23 cellular contexts compared by ENCODE assay signal in genomic region chr16:87172632-87173031, GRCh38.
DNase-seq lines count a peak whose midpoint lies in the region; ATAC-seq and TF ChIP-seq lines count a peak whose summit lies in the region.
"Had no signal": no experiment of that assay in that cellular context is flagged by ENCODE, and none has a peak within 500 bp of the region (broad histone marks: within the 10 kb centered on the region; RNA-seq: fewer than 3 reads in every experiment).

No MANE protein-coding gene starts in this region.

- H4K20me1 ChIP-seq in PC-9 (ENCODE audit: insufficient read depth) (no peaks in the 10 kb centered on the region), neural progenitor cell (ENCODE audit: low read depth) (no peaks in the 10 kb centered on the region)

- in situ Hi-C loops in gastrocnemius medialis (cut with MboI; ENCODE audit: low sequenced_read_pairs in 4 of 4), result no loop called here

- no peaks in the 10 kb centered on the region for H3K9me2 ChIP-seq in PC-9 (ENCODE audit: insufficient read depth)

- H3K27me3 ChIP-seq in PC-9 (ENCODE audit: insufficient read depth, low read depth) (peaks cover 9% of the 10 kb centered on the region), endodermal cell (ENCODE audit: control insufficient read depth, insufficient read depth, low read length, poor library complexity, severe bottlenecking) (no peaks in the 10 kb centered on the region), neural progenitor cell (no peaks in the 10 kb centered on the region), gastrocnemius medialis (peaks cover 0 to 9% (median 0%) of the 10 kb centered on the region in 3 donors)
- H3K27me3 ChIP-seq: adrenal gland, SJCRH30, vagina had no signal

- H3K36me3 ChIP-seq in PC-9 (ENCODE audit: low read depth), result no peaks in the 10 kb centered on the region
- no peaks in the 10 kb centered on the region for H3K36me3 ChIP-seq in endodermal cell (ENCODE audit: control insufficient read depth, insufficient read depth, low read length)
- no peaks in the 10 kb centered on the region for H3K36me3 ChIP-seq in neural progenitor cell
- no peaks in the 10 kb centered on the region for H3K36me3 ChIP-seq in gastrocnemius medialis
- H3K36me3 ChIP-seq: adrenal gland, SJCRH30, vagina had no signal

- no peaks in the 10 kb centered on the region for H3K79me2 ChIP-seq in PC-9 (ENCODE audit: low read depth)
- H3K79me2 ChIP-seq in neural progenitor cell (ENCODE audit: low read depth), result no peaks in the 10 kb centered on the region

- H3K4me3 ChIP-seq in PC-9 (no peak overlapping the region), endodermal cell (ENCODE audit: low read length) (no peak overlapping the region), neural progenitor cell (no peak overlapping the region), gastrocnemius medialis (no peak overlapping the region)
- H3K4me3 ChIP-seq: adrenal gland, SJCRH30, vagina had no signal

- H3K9ac ChIP-seq in endodermal cell (ENCODE audit: extremely low read depth, low read length, poor library complexity, severe bottlenecking) (no peak overlapping the region), neural progenitor cell (no peak overlapping the region)
- H3K9ac ChIP-seq: KMS-11 had no signal

- BruUV-seq in PC-9 (replicated peaks; lab: Mats Ljungman, UMichigan), result no TSS peak

- H3K9me3 Mint-ChIP-seq in endodermal cell, result peaks cover 3% of the 10 kb centered on the region
- no peaks in the 10 kb centered on the region for H3K9me3 Mint-ChIP-seq in neural progenitor cell
- H3K9me3 Mint-ChIP-seq: effector memory CD8-positive, alpha-beta T cell had no signal

- H2AFZ ChIP-seq in PC-9 (no peak overlapping the region), neural progenitor cell (replicated peaks) (no peak overlapping the region)

- no peak overlapping the region for H3K27ac ChIP-seq in PC-9
- no peak overlapping the region for H3K27ac ChIP-seq in endodermal cell (ENCODE audit: low read depth, low read length)
- H3K27ac ChIP-seq in neural progenitor cell, result no peak overlapping the region
- H3K27ac ChIP-seq in gastrocnemius medialis, result no peak overlapping the region
- H3K27ac ChIP-seq in substantia nigra (ENCODE audit: low read depth, low read length, poor library complexity, severe bottlenecking), result no peak overlapping the region
- H3K27ac ChIP-seq: adrenal gland, C4-2B, KMS-11, SJCRH30, vagina had no signal

- H3K27me3 Mint-ChIP-seq in endodermal cell (ENCODE audit: insufficient read depth) (peaks cover 6% of the 10 kb centered on the region), neural progenitor cell (ENCODE audit: insufficient read depth, low read depth) (peaks cover 9% of the 10 kb centered on the region)

- intact Hi-C loops in PC-9 (cut with micrococcal nuclease; ENCODE audit: unreplicated experiment) (no loop called here), gastrocnemius medialis (cut with DNase I; ENCODE audit: low total_unique reads) (no loop called here)

- no peak for TF ChIP-seq POLR2A in gastrocnemius medialis (IDR thresholded peaks at IDR 0.05)

- H3K4me3 Mint-ChIP-seq in endodermal cell (no peak overlapping the region), neural progenitor cell (no peak overlapping the region)
- H3K4me3 Mint-ChIP-seq: effector memory CD8-positive, alpha-beta T cell; T-helper 1 cell treated with Interleukin-12 subunit alpha and Interleukin-12 subunit beta and Interleukin-4 antibody, amounts not matched to agents 30 μg/mL and 1 μg/mL, for 36 hours had no signal

- no peaks in the 10 kb centered on the region for H3K36me3 Mint-ChIP-seq in endodermal cell (ENCODE audit: low read depth)
- H3K36me3 Mint-ChIP-seq in neural progenitor cell, result no peaks in the 10 kb centered on the region

- TF ChIP-seq CTCF in GM12872 (IDR thresholded peaks at IDR 0.05; ENCODE audit: insufficient read depth, low read depth, low read length), result 0 out of 3 replicates have a peak, but pooled peaks have one; percentile 6
- 0 out of 2 replicates have a peak, but pooled peaks have one; percentile 16 for TF ChIP-seq CTCF in PC-9 (conservative IDR thresholded peaks at IDR 0.05)
- peak; percentile 76 for TF ChIP-seq CTCF in endodermal cell (conservative IDR thresholded peaks at IDR 0.05)
- peak; percentile 55 for TF ChIP-seq CTCF in neural progenitor cell (IDR thresholded peaks at IDR 0.05)
- TF ChIP-seq CTCF in gastrocnemius medialis (IDR thresholded peaks at IDR 0.05 in 4 of 5, conservative IDR thresholded peaks at IDR 0.05 in 1 of 5), result no peak

- H3K4me1 ChIP-seq in PC-9 (replicated peaks; ENCODE audit: insufficient read depth) (no peaks in the 10 kb centered on the region), endodermal cell (ENCODE audit: control insufficient read depth, insufficient read depth, low read length) (no peaks in the 10 kb centered on the region), neural progenitor cell (peaks cover 2% of the 10 kb centered on the region), gastrocnemius medialis (no peaks in the 10 kb centered on the region)
- H3K4me1 ChIP-seq: adrenal gland, SJCRH30, vagina had no signal

- H3K4me1 Mint-ChIP-seq in endodermal cell (no peaks in the 10 kb centered on the region), neural progenitor cell (peaks cover 9% of the 10 kb centered on the region)

- no peaks in the 10 kb centered on the region for H3K9me3 ChIP-seq in PC-9 (ENCODE audit: insufficient read depth, low read depth)
- H3K9me3 ChIP-seq in endodermal cell (ENCODE audit: control insufficient read depth, low read length), result no peaks in the 10 kb centered on the region
- H3K9me3 ChIP-seq in neural progenitor cell (ENCODE audit: low read depth), result no peaks in the 10 kb centered on the region
- H3K9me3 ChIP-seq in gastrocnemius medialis, result no peaks in the 10 kb centered on the region
- H3K9me3 ChIP-seq: adrenal gland, SJCRH30, vagina had no signal

- DNase-seq in PC-9, result no peak
- peak; percentile 78 for DNase-seq in endodermal cell
- DNase-seq in neural progenitor cell (ENCODE audit: low spot score), result peak; percentile 48
- DNase-seq in gastrocnemius medialis, result no peak
- DNase-seq in substantia nigra (lab: John Stamatoyannopoulos, UW), result no peak
- DNase-seq in central memory CD4-positive, alpha-beta T cell, result no peak
- DNase-seq: activated CD8-positive, alpha-beta memory T cell treated with anti-CD3 and anti-CD28 coated beads, Interleukin-2, amount 50 U/mL, for 48 hours; activated effector memory CD4-positive, alpha-beta T cell treated with anti-CD3 and anti-CD28 coated beads, Interleukin-2, amount 50 U/mL, for 16 hours; adrenal gland; cerebellar nuclear complex; effector memory CD8-positive, alpha-beta T cell; EL; NCI-H2029; NCI-H345; NCI-H82; retina; SJCRH30 had no signal

- CTCF ChIA-PET in PC-9 (lab: Charles Lee), result no interaction called here

- 84 to 90% methylated on average over 4 to 6 of the region's 6 CpGs for WGBS in endodermal cell (ENCODE audit: insufficient coverage in 1 of 2, insufficient read length in 1 of 2), 2 experiments

- no peak overlapping the region for H3K4me2 ChIP-seq in PC-9
- no peak overlapping the region for H3K4me2 ChIP-seq in neural progenitor cell
- H3K4me2 ChIP-seq: KMS-11 had no signal

- ATAC-seq in gastrocnemius medialis (no peak), GM21381 (IDR thresholded peaks at IDR 0.05; ENCODE audit: unreplicated experiment) (no peak)
- ATAC-seq: effector memory CD8-positive, alpha-beta T cell had no signal

- H3F3A ChIP-seq in PC-9 (ENCODE audit: insufficient read depth, low read depth), result no peaks in the 10 kb centered on the region
- no peaks in the 10 kb centered on the region for H3F3A ChIP-seq in neural progenitor cell (ENCODE audit: low read depth)

- no peak overlapping the region for H3K27ac Mint-ChIP-seq in endodermal cell
- H3K27ac Mint-ChIP-seq in neural progenitor cell, result no peak overlapping the region
- H3K27ac Mint-ChIP-seq: T-helper 1 cell treated with Interleukin-12 subunit alpha and Interleukin-12 subunit beta and Interleukin-4 antibody, amounts not matched to agents 30 μg/mL and 1 μg/mL, for 36 hours had no signal

- POLR2A ChIA-PET in PC-9 (lab: Charles Lee; ENCODE audit: unreplicated experiment), result no interaction called here

Comparison
In these comparisons a context has a peak if more than half of its experiments do, and no peak if none do; other contexts are left out.
1. CTCF ChIP-seq: peak in GM12872 (single experiment), PC-9 (single experiment), endodermal cell (single experiment) and neural progenitor cell (single experiment); none in gastrocnemius medialis (0 of 5).
2. DNase-seq: peak in endodermal cell (single experiment) and neural progenitor cell (single experiment); none in PC-9 (0 of 2), gastrocnemius medialis (0 of 2), substantia nigra (0 of 49) and central memory CD4-positive, alpha-beta T cell (single experiment).